ENCODE assay signal across 26 cellular contexts in genomic region chr22:37542959-37543358, GRCh38. TPM values are rescaled to one million over a fixed set of nuclear protein-coding genes. Genes with fewer than 3 reads are reported as not detected.
A peak's percentile ranks its signal among the peaks of the same experiment; 100 is the strongest.
DNase-seq lines count a peak whose midpoint lies in the region; TF ChIP-seq lines count a peak whose summit lies in the region.
"Had no signal": no experiment of that assay in that cellular context is flagged by ENCODE, and none has a peak within 500 bp of the region (broad histone marks: within the 10 kb centered on the region; RNA-seq: fewer than 3 reads in every experiment).

No MANE protein-coding gene starts in this region.

- no peaks in the 10 kb centered on the region for H3K36me3 Mint-ChIP-seq in activated CD4-positive, alpha-beta T cell treated with anti-CD3 and anti-CD28 coated beads, Interleukin-2, amount 10 ng/mL, durations not matched to agents 24 days and 14 days (ENCODE audit: low read depth)
- H3K36me3 Mint-ChIP-seq in activated CD4-positive, alpha-beta T cell treated with anti-CD3 and anti-CD28 coated beads, Interleukin-2, amount 10 ng/mL, durations not matched to agents 7 days and 5 days (ENCODE audit: low read depth), result no peaks in the 10 kb centered on the region
- no peaks in the 10 kb centered on the region for H3K36me3 Mint-ChIP-seq in brain
- H3K36me3 Mint-ChIP-seq in osteocyte (ENCODE audit: unreplicated experiment), result no peaks in the 10 kb centered on the region
- H3K36me3 Mint-ChIP-seq: activated CD4-positive, alpha-beta memory T cell treated with anti-CD3 and anti-CD28 coated beads for 36 hours; activated naive CD8-positive, alpha-beta T cell treated with anti-CD3 and anti-CD28 coated beads for 36 hours; natural killer cell had no signal

- no peak for TF ChIP-seq CTCF in brain (conservative IDR thresholded peaks at IDR 0.05)
- TF ChIP-seq CTCF in osteocyte (IDR thresholded peaks at IDR 0.05), result no peak

- intact Hi-C loops in activated CD4-positive, alpha-beta T cell treated with anti-CD3 and anti-CD28 coated beads, Interleukin-2, amount 10 ng/mL, durations not matched to agents 24 days and 14 days (cut with micrococcal nuclease), result loop anchor here (1.0 kb wide), 1 partner anchor 18 kb away; no protein-coding TSS in a partner anchor

- POLR2A ChIA-PET in activated CD4-positive, alpha-beta T cell treated with anti-CD3 and anti-CD28 coated beads, Interleukin-2, amount 10 ng/mL, durations not matched to agents 7 days and 5 days (lab: Charles Lee), result no interaction called here

- peaks cover 36% of the 10 kb centered on the region for H3K4me1 Mint-ChIP-seq in activated CD4-positive, alpha-beta T cell treated with anti-CD3 and anti-CD28 coated beads, Interleukin-2, amount 10 ng/mL, durations not matched to agents 24 days and 14 days
- H3K4me1 Mint-ChIP-seq in activated CD4-positive, alpha-beta T cell treated with anti-CD3 and anti-CD28 coated beads, Interleukin-2, amount 10 ng/mL, durations not matched to agents 7 days and 5 days, result peaks cover 42% of the 10 kb centered on the region
- H3K4me1 Mint-ChIP-seq in brain (peaks cover 63% of the 10 kb centered on the region), osteocyte (ENCODE audit: unreplicated experiment) (peaks cover 74% of the 10 kb centered on the region)

- H3K27ac Mint-ChIP-seq in activated CD4-positive, alpha-beta T cell treated with anti-CD3 and anti-CD28 coated beads, Interleukin-2, amount 10 ng/mL, durations not matched to agents 24 days and 14 days, result peak overlapping the region; percentile 62
- no peak overlapping the region for H3K27ac Mint-ChIP-seq in activated CD4-positive, alpha-beta T cell treated with anti-CD3 and anti-CD28 coated beads, Interleukin-2, amount 10 ng/mL, durations not matched to agents 7 days and 5 days
- H3K27ac Mint-ChIP-seq in brain (peak overlapping the region in 4 of 5 experiments; percentile 69 to 94 (median 81)), osteocyte (ENCODE audit: unreplicated experiment) (peak overlapping the region; percentile 46)
- H3K27ac Mint-ChIP-seq: activated CD4-positive, alpha-beta memory T cell treated with anti-CD3 and anti-CD28 coated beads for 36 hours; activated naive CD8-positive, alpha-beta T cell treated with anti-CD3 and anti-CD28 coated beads for 36 hours; CD4-positive, alpha-beta T cell; natural killer cell had no signal

- H3K27me3 Mint-ChIP-seq in activated CD4-positive, alpha-beta T cell treated with anti-CD3 and anti-CD28 coated beads, Interleukin-2, amount 10 ng/mL, durations not matched to agents 24 days and 14 days, result peaks cover 7% of the 10 kb centered on the region
- peaks cover 19% of the 10 kb centered on the region for H3K27me3 Mint-ChIP-seq in activated CD4-positive, alpha-beta T cell treated with anti-CD3 and anti-CD28 coated beads, Interleukin-2, amount 10 ng/mL, durations not matched to agents 7 days and 5 days
- peaks cover 12% of the 10 kb centered on the region for H3K27me3 Mint-ChIP-seq in brain
- no peaks in the 10 kb centered on the region for H3K27me3 Mint-ChIP-seq in osteocyte (ENCODE audit: unreplicated experiment)

- no peaks in the 10 kb centered on the region for H3K9me3 Mint-ChIP-seq in activated CD4-positive, alpha-beta T cell treated with anti-CD3 and anti-CD28 coated beads, Interleukin-2, amount 10 ng/mL, durations not matched to agents 24 days and 14 days
- H3K9me3 Mint-ChIP-seq in activated CD4-positive, alpha-beta T cell treated with anti-CD3 and anti-CD28 coated beads, Interleukin-2, amount 10 ng/mL, durations not matched to agents 7 days and 5 days, result no peaks in the 10 kb centered on the region
- peaks cover 0 to 3% (median 0%) of the 10 kb centered on the region in 5 experiments for H3K9me3 Mint-ChIP-seq in brain
- no peaks in the 10 kb centered on the region for H3K9me3 Mint-ChIP-seq in osteocyte (ENCODE audit: unreplicated experiment)
- H3K9me3 Mint-ChIP-seq: activated CD4-positive, alpha-beta memory T cell treated with anti-CD3 and anti-CD28 coated beads for 36 hours; activated naive CD8-positive, alpha-beta T cell treated with anti-CD3 and anti-CD28 coated beads for 36 hours; CD4-positive, alpha-beta T cell; central memory CD8-positive, alpha-beta T cell; natural killer cell had no signal

- DNase-seq in activated CD4-positive, alpha-beta T cell treated with anti-CD3 and anti-CD28 coated beads, Interleukin-2, amount 10 ng/mL, durations not matched to agents 24 days and 14 days, result no peak
- no peak for DNase-seq in activated CD4-positive, alpha-beta T cell treated with anti-CD3 and anti-CD28 coated beads, Interleukin-2, amount 10 ng/mL, durations not matched to agents 7 days and 5 days
- DNase-seq in osteocyte (ENCODE audit: extremely low spot score, unreplicated experiment) (no peak), cerebellar cortex (ENCODE audit: low spot score) (no peak), germinal center (ENCODE audit: low spot score) (no peak)
- DNase-seq: 8988T; activated CD4-positive, alpha-beta memory T cell treated with anti-CD3 and anti-CD28 coated beads for 36 hours; activated effector memory CD4-positive, alpha-beta T cell treated with Interleukin-2 at 50 U/mL for 16 hours; activated naive CD8-positive, alpha-beta T cell treated with anti-CD3 and anti-CD28 coated beads for 36 hours; aorta; CD4-positive, alpha-beta T cell; dorsolateral prefrontal cortex; EL; natural killer cell; NCI-H1417 treated with DMSO at 0.1 percent for 48 hours; NCI-H2081; NCI-H2227 treated with DMSO at 0.1 percent for 48 hours; NCI-H526 treated with DMSO at 0.1 percent for 48 hours; SJCRH30; stimulated activated naive CD4-positive, alpha-beta T cell treated with Interleukin-2 at 50 U/mL for 16 hours; testis; uterus had no signal

- peak overlapping the region; percentile 21 for H3K4me3 Mint-ChIP-seq in activated CD4-positive, alpha-beta T cell treated with anti-CD3 and anti-CD28 coated beads, Interleukin-2, amount 10 ng/mL, durations not matched to agents 24 days and 14 days
- no peak overlapping the region for H3K4me3 Mint-ChIP-seq in activated CD4-positive, alpha-beta T cell treated with anti-CD3 and anti-CD28 coated beads, Interleukin-2, amount 10 ng/mL, durations not matched to agents 7 days and 5 days
- no peak overlapping the region for H3K4me3 Mint-ChIP-seq in brain
- no peak overlapping the region for H3K4me3 Mint-ChIP-seq in osteocyte (ENCODE audit: unreplicated experiment)
- H3K4me3 Mint-ChIP-seq: activated naive CD8-positive, alpha-beta T cell treated with anti-CD3 and anti-CD28 coated beads for 36 hours; CD4-positive, alpha-beta T cell; central memory CD8-positive, alpha-beta T cell; natural killer cell had no signal

- CTCF ChIA-PET in activated CD4-positive, alpha-beta T cell treated with anti-CD3 and anti-CD28 coated beads, Interleukin-2, amount 10 ng/mL, durations not matched to agents 7 days and 5 days (lab: Charles Lee), result interaction anchor here (0.6 to 16.2 kb wide), 4 partner anchors 9 to 49 kb away, joined by 3 to 397 read pairs (median 4); partner anchors contain the start of gene CDC42EP1

RNA-seq across cellular contexts. Expression of gene CDC42EP1, which starts 17.3 kb away (rescaled TPM):
- total RNA-seq in activated CD4-positive, alpha-beta T cell treated with anti-CD3 and anti-CD28 coated beads, Interleukin-2, amount 10 ng/mL, durations not matched to agents 24 days and 14 days, result 1.0 and 1.2 TPM in 2 replicates
- total RNA-seq in activated CD4-positive, alpha-beta T cell treated with anti-CD3 and anti-CD28 coated beads, Interleukin-2, amount 10 ng/mL, durations not matched to agents 7 days and 5 days, result under 1 TPM in 1 of 2 experiments, not detected in 1; 0.30 TPM
- polyA plus RNA-seq in brain (ENCODE audit: insufficient read depth, low read depth, low replicate concordance), result 69.7 TPM
- 282 and 283 TPM in 2 replicates for total RNA-seq in osteocyte
- total RNA-seq: CD4-positive, alpha-beta T cell had no signal

RNA-seq across cellular contexts. Expression of gene CARD10, which starts 23.7 kb away (rescaled TPM):
- not detected in 2 replicates for total RNA-seq in activated CD4-positive, alpha-beta T cell treated with anti-CD3 and anti-CD28 coated beads, Interleukin-2, amount 10 ng/mL, durations not matched to agents 24 days and 14 days
- total RNA-seq in activated CD4-positive, alpha-beta T cell treated with anti-CD3 and anti-CD28 coated beads, Interleukin-2, amount 10 ng/mL, durations not matched to agents 7 days and 5 days, result not detected
- polyA plus RNA-seq in brain (ENCODE audit: insufficient read depth, low read depth, low replicate concordance), result 3.7 TPM
- 29.2 and 31.5 TPM in 2 replicates for total RNA-seq in osteocyte
- total RNA-seq: mononuclear cell; T-helper 1 cell treated with Interleukin-12 subunit alpha and Interleukin-12 subunit beta and Interleukin-4 antibody, amounts not matched to agents 30 ng/mL and 1 ng/mL, for 36 hours had no signal

RNA-seq across cellular contexts. Expression of gene LGALS2, which starts 36.9 kb away (rescaled TPM):
- not detected in 2 replicates for total RNA-seq in activated CD4-positive, alpha-beta T cell treated with anti-CD3 and anti-CD28 coated beads, Interleukin-2, amount 10 ng/mL, durations not matched to agents 24 days and 14 days
- not detected for total RNA-seq in activated CD4-positive, alpha-beta T cell treated with anti-CD3 and anti-CD28 coated beads, Interleukin-2, amount 10 ng/mL, durations not matched to agents 7 days and 5 days
- polyA plus RNA-seq in brain (ENCODE audit: insufficient read depth, low read depth, low replicate concordance), result not detected
- total RNA-seq in osteocyte, result not detected in 2 replicates
- total RNA-seq: activated CD4-positive, alpha-beta memory T cell treated with anti-CD3 and anti-CD28 coated beads for 36 hours; activated naive CD8-positive, alpha-beta T cell treated with anti-CD3 and anti-CD28 coated beads for 36 hours; SJCRH30; testis; uterus had no signal

RNA-seq across cellular contexts. Expression of gene MFNG, which starts 56.8 kb away (rescaled TPM):
- 207 and 231 TPM in 2 replicates for total RNA-seq in activated CD4-positive, alpha-beta T cell treated with anti-CD3 and anti-CD28 coated beads, Interleukin-2, amount 10 ng/mL, durations not matched to agents 24 days and 14 days
- 100 to 1,000 TPM; 218 to 219 TPM for total RNA-seq in activated CD4-positive, alpha-beta T cell treated with anti-CD3 and anti-CD28 coated beads, Interleukin-2, amount 10 ng/mL, durations not matched to agents 7 days and 5 days
- polyA plus RNA-seq in brain (ENCODE audit: insufficient read depth, low read depth, low replicate concordance), result 6.8 TPM
- 1.5 and 2.3 TPM in 2 replicates for total RNA-seq in osteocyte

Comparison
In these comparisons a context has a peak if more than half of its experiments do, and no peak if none do; other contexts are left out.
1. RNA of gene CDC42EP1, which starts 17.3 kb away (total RNA-seq): 282 to 283 TPM in osteocyte; 1.0 to 1.2 TPM in activated CD4-positive, alpha-beta T cell treated with anti-CD3 and anti-CD28 coated beads, Interleukin-2, amount 10 ng/mL, durations not matched to agents 24 days and 14 days and 0.30 TPM in activated CD4-positive, alpha-beta T cell treated with anti-CD3 and anti-CD28 coated beads, Interleukin-2, amount 10 ng/mL, durations not matched to agents 7 days and 5 days; every median in the first group is over 100 times any median in the second.
2. RNA of gene CARD10, which starts 23.7 kb away (total RNA-seq): 29.2 to 31.5 TPM in osteocyte; not detected in activated CD4-positive, alpha-beta T cell treated with anti-CD3 and anti-CD28 coated beads, Interleukin-2, amount 10 ng/mL, durations not matched to agents 7 days and 5 days and not detected in activated CD4-positive, alpha-beta T cell treated with anti-CD3 and anti-CD28 coated beads, Interleukin-2, amount 10 ng/mL, durations not matched to agents 24 days and 14 days; every median in the first group is over 10 times any median in the second.